ENCODE assay signal across 2 cellular contexts in genomic region chr6:15804461-15804784, GRCh38.
TF ChIP-seq lines count a peak whose summit lies in the region.

No MANE protein-coding gene starts in this region.

TF ChIP-seq in H1, 55 proteins besides CTCF, POLR2A, EP300 and RAD21:
- TF ChIP-seq SP2 (IDR thresholded peaks at IDR 0.05; ENCODE audit: low read length) (no peak), KDM4A (IDR thresholded peaks at IDR 0.05; ENCODE audit: low read depth, low read length, severe bottlenecking) (no peak), RNF2 (IDR thresholded peaks at IDR 0.05; ENCODE audit: borderline replicate concordance, low read depth, low read length, missing control alignments, poor library complexity, severe bottlenecking) (no peak), CEBPB (IDR thresholded peaks at IDR 0.05; ENCODE audit: low read depth, low read length) (no peak), JUND (IDR thresholded peaks at IDR 0.05; ENCODE audit: low read length) (no peak), POU5F1 (IDR thresholded peaks at IDR 0.05; ENCODE audit: low read depth, low read length) (no peak), SIRT6 (IDR thresholded peaks at IDR 0.05; ENCODE audit: low read length) (no peak)
- TF ChIP-seq, protein P1, sequence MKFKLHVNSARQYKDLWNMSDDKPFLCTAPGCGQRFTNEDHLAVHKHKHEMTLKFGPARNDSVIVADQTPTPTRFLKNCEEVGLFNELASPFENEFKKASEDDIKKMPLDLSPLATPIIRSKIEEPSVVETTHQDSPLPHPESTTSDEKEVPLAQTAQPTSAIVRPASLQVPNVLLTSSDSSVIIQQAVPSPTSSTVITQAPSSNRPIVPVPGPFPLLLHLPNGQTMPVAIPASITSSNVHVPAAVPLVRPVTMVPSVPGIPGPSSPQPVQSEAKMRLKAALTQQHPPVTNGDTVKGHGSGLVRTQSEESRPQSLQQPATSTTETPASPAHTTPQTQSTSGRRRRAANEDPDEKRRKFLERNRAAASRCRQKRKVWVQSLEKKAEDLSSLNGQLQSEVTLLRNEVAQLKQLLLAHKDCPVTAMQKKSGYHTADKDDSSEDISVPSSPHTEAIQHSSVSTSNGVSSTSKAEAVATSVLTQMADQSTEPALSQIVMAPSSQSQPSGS (IDR thresholded peaks at IDR 0.05; ENCODE audit: low read length) = no peak

TF ChIP-seq in neural cell, 6 proteins besides CTCF, POLR2A, EP300 and RAD21:
- no peak for TF ChIP-seq POLR2AphosphoS5 (IDR thresholded peaks at IDR 0.05)
- no peak for TF ChIP-seq MXI1 (conservative IDR thresholded peaks at IDR 0.05; ENCODE audit: poor library complexity, severe bottlenecking)
- TF ChIP-seq EZH2 (IDR thresholded peaks at IDR 0.05; ENCODE audit: borderline replicate concordance, insufficient read depth, low read length, poor library complexity, severe bottlenecking) = no peak
- TF ChIP-seq TAF1 (IDR thresholded peaks at IDR 0.05; ENCODE audit: low read depth) = no peak
- no peak for TF ChIP-seq REST (IDR thresholded peaks at IDR 0.05; ENCODE audit: borderline replicate concordance)
- TF ChIP-seq SMC3 (conservative IDR thresholded peaks at IDR 0.05; ENCODE audit: poor library complexity) = no peak
